ENCODE assay signal across 13 cellular contexts in the genomic region with DNA sequence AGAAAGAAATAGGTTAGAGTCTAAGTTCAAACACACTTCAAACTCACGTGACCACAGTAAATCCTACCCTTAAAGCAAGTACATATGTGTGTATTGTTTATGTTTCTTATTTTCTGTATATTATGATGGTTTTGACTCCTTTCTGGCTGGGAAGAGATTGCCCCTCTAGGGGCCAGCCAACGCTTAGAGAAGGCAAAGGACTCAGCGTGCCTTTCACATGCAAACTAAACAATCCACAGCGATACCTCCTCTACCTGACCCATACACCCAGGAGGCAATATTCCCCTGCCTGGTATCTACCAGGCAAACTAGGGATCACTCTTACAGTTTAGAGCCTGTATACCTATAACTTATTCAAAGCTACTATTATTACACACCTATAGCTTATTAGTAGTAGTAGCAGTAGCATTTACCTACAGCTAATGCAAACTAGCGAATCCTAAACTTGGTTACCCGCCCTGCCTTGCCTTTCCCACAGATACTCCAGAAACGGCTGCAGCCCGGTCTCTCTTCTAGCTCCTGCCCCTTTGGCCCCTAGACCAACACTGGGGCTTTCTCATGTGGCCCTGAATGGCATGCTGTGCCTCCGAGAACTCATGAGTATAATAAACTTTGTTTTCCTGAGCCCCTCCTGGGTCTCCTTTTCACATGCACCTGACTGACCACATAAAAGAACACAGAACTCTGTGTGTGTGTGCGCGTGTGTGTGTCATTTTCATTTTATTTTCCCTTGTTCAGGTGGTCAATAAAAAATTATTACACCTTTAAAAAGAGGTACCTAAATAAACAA. TPM values are rescaled to one million over a fixed set of nuclear protein-coding genes. Genes with fewer than 3 reads are reported as not detected.
A peak's percentile ranks its signal among the peaks of the same experiment; 100 is the strongest.
DNase-seq lines count a peak whose midpoint lies in the region; ATAC-seq, FAIRE-seq and TF ChIP-seq lines count a peak whose summit lies in the region.
"Had no signal": no experiment of that assay in that cellular context is flagged by ENCODE, and none has a peak within 500 bp of the region (broad histone marks: within the 10 kb centered on the region; RNA-seq: fewer than 3 reads in every experiment).

No MANE protein-coding gene starts in this region.

- peak overlapping the region; percentile 78 for H3K4me3 Mint-ChIP-seq in activated naive CD8-positive, alpha-beta T cell treated with anti-CD3 and anti-CD28 coated beads for 36 hours
- no peak overlapping the region for H3K4me3 Mint-ChIP-seq in mesothelial cell of epicardium

- intact Hi-C loops in lower lobe of right lung (cut with DNase I) = no loop called here

- H3K27ac Mint-ChIP-seq in activated naive CD8-positive, alpha-beta T cell treated with anti-CD3 and anti-CD28 coated beads for 36 hours = no peak overlapping the region
- H3K27ac Mint-ChIP-seq in mesothelial cell of epicardium = peak overlapping the region; percentile 57

- no peak for DNase-seq in A549 (ENCODE audit: low read depth in 1 of 2, low spot score in 1 of 2)
- peak; percentile 55 for DNase-seq in H7
- no peak for DNase-seq in activated naive CD8-positive, alpha-beta T cell treated with anti-CD3 and anti-CD28 coated beads for 36 hours
- DNase-seq in mesothelial cell of epicardium (ENCODE audit: low spot score in 2 of 2, unreplicated experiment in 2 of 2) = no peak
- no peak for DNase-seq in NCI-H446 (lab: John Stamatoyannopoulos, UW)
- DNase-seq in SIG-M5 (lab: John Stamatoyannopoulos, UW) = no peak
- no peak for DNase-seq in lower lobe of right lung
- DNase-seq in GM20000 (ENCODE audit: low spot score) = no peak
- DNase-seq: AML-193, GOT3, NCI-H524 treated with DMSO at 0.1 percent for 48 hours had no signal

- H3K9me3 ChIP-seq in A549 = peaks cover 6% of the 10 kb centered on the region; the same call in 2 of the 3 replicates
- no peaks in the 10 kb centered on the region for H3K9me3 ChIP-seq in lower lobe of right lung

- no peak for TF ChIP-seq RAD21 in A549 (conservative IDR thresholded peaks at IDR 0.05 in 1 of 2, IDR thresholded peaks at IDR 0.05 in 1 of 2)

- H3K9me3 Mint-ChIP-seq in activated naive CD8-positive, alpha-beta T cell treated with anti-CD3 and anti-CD28 coated beads for 36 hours = peaks cover 8% of the 10 kb centered on the region
- peaks cover 12% of the 10 kb centered on the region for H3K9me3 Mint-ChIP-seq in mesothelial cell of epicardium

- CTCF ChIA-PET in A549 (lab: Yijun Ruan, JAX) = interaction anchor here (1.5 to 1.9 kb wide), 2 partner anchors 186 to 432 kb away, joined by 3 to 5 read pairs; no protein-coding TSS in a partner anchor

- TF ChIP-seq POLR2A in A549 (IDR thresholded peaks at IDR 0.05; ENCODE audit: low read length) = no peak

- H3K4me2 ChIP-seq in A549 = peak overlapping the region; percentile 88

- POLR2A ChIA-PET in A549 (lab: Yijun Ruan, JAX) = interaction anchor here (1.0 kb wide), 1 partner anchor 14 kb away, joined by 3 read pairs; a partner anchor contains a TSS

- no peak for TF ChIP-seq EP300 in A549 (IDR thresholded peaks at IDR 0.05)

- TF ChIP-seq CTCF in A549 (IDR thresholded peaks at IDR 0.05) = no peak
- no peak for TF ChIP-seq CTCF in mesothelial cell of epicardium (IDR thresholded peaks at IDR 0.05; ENCODE audit: unreplicated experiment)
- TF ChIP-seq CTCF in lower lobe of right lung (IDR thresholded peaks at IDR 0.05) = no peak
- TF ChIP-seq CTCF in GM20000 (IDR thresholded peaks at IDR 0.05; ENCODE audit: extremely low read depth, missing control alignments) = no peak

- peaks cover 71% of the 10 kb centered on the region for H3K4me1 Mint-ChIP-seq in activated naive CD8-positive, alpha-beta T cell treated with anti-CD3 and anti-CD28 coated beads for 36 hours
- peaks cover 58% of the 10 kb centered on the region for H3K4me1 Mint-ChIP-seq in mesothelial cell of epicardium

- H3K27me3 ChIP-seq in H7 (ENCODE audit: control insufficient read depth, insufficient read depth, low read length) (no peaks in the 10 kb centered on the region), lower lobe of right lung (ENCODE audit: low read depth) (no peaks in the 10 kb centered on the region)

- WGBS in A549 (ENCODE audit: missing lambda C conversion rate) = 55% methylated on average over 11 of the region's 11 CpGs

- H3K36me3 Mint-ChIP-seq in activated naive CD8-positive, alpha-beta T cell treated with anti-CD3 and anti-CD28 coated beads for 36 hours = peaks cover 25% of the 10 kb centered on the region
- peaks cover 16% of the 10 kb centered on the region for H3K36me3 Mint-ChIP-seq in mesothelial cell of epicardium

- H3K4me3 ChIP-seq in A549 (no peak overlapping the region), H7 (ENCODE audit: insufficient read depth, low read depth, low read length) (no peak overlapping the region), lower lobe of right lung (no peak overlapping the region)

- FAIRE-seq in A549 (lab: Jason Lieb, UNC) = no peak
- FAIRE-seq: endothelial cell of umbilical vein had no signal

- H3K27ac ChIP-seq in A549 = peak overlapping the region in 1 of 2 experiments; percentile 56; a peak in 3 of 6 replicates
- no peak overlapping the region for H3K27ac ChIP-seq in lower lobe of right lung

- ATAC-seq in A549 = peak; percentile 34 to 56; a peak in 3 of 6 replicates
- no peak for ATAC-seq in lower lobe of right lung
- ATAC-seq: SK-N-SH treated with all-trans-retinoic acid at 6 μM for 48 hours had no signal

- H3K36me3 ChIP-seq in H7 (replicated peaks; ENCODE audit: control insufficient read depth, insufficient read depth, low read length) (no peaks in the 10 kb centered on the region), lower lobe of right lung (no peaks in the 10 kb centered on the region)

- no peaks in the 10 kb centered on the region for H3K27me3 Mint-ChIP-seq in activated naive CD8-positive, alpha-beta T cell treated with anti-CD3 and anti-CD28 coated beads for 36 hours
- H3K27me3 Mint-ChIP-seq in mesothelial cell of epicardium (ENCODE audit: low read depth) = no peaks in the 10 kb centered on the region

- H3K4me1 ChIP-seq in A549 = peaks cover 70% of the 10 kb centered on the region
- peaks cover 58% of the 10 kb centered on the region for H3K4me1 ChIP-seq in lower lobe of right lung

TF ChIP-seq in A549, 52 proteins besides CTCF, POLR2A, EP300 and RAD21:
- TF ChIP-seq, protein P1, sequence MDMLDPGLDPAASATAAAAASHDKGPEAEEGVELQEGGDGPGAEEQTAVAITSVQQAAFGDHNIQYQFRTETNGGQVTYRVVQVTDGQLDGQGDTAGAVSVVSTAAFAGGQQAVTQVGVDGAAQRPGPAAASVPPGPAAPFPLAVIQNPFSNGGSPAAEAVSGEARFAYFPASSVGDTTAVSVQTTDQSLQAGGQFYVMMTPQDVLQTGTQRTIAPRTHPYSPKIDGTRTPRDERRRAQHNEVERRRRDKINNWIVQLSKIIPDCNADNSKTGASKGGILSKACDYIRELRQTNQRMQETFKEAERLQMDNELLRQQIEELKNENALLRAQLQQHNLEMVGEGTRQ (IDR thresholded peaks at IDR 0.05) = no peak

RNA-seq across cellular contexts. Expression of a gene that starts 14.0 kb away (rescaled TPM):
- 35.5 and 41.7 TPM in 2 replicates for polyA plus RNA-seq in A549 (2011; rRNA removed)
- polyA plus RNA-seq in A549 (2012; cell fraction: cytosol; rRNA removed) = 3.5 and 4.5 TPM in 2 replicates
- 2.9 and 4.0 TPM in 2 replicates for polyA plus RNA-seq in A549 (2012; cell fraction: nucleus; rRNA removed)
- polyA plus RNA-seq in A549 (2017; fragmentation: RNase III; extraction: RNeasy Plus Mini Kit Qiagen cat#74134 plus additional on column Dnase treatment) = 18.9 to 22.8 TPM (median 18.9 TPM) in 3 replicates
- 41.8 and 47.2 TPM in 2 replicates for polyA minus RNA-seq in A549 (2011; rRNA and poly(A)+ RNA removed)
- 16.6 and 17.5 TPM in 2 replicates for total RNA-seq in H7 (2014; rRNA removed; shearing (Covaris generic))
- total RNA-seq in activated naive CD8-positive, alpha-beta T cell treated with anti-CD3 and anti-CD28 coated beads for 36 hours = 10 to 100 TPM; 26.0 to 28.3 TPM
- total RNA-seq in mesothelial cell of epicardium = 86.4 to 104 TPM (median 92.8 TPM) in 3 replicates
- 60.0 TPM for total RNA-seq in lower lobe of right lung

Comparison
In these comparisons a context has a peak if more than half of its experiments do, and no peak if none do; other contexts are left out.
1. ATAC-seq: peak in A549 (2 of 2); none in lower lobe of right lung (0 of 2).